ENCODE assay signal across 16 cellular contexts in genomic region chr4:79025170-79025569, GRCh38.
"Had no signal": no experiment of that assay in that cellular context is flagged by ENCODE, and none has a peak within 500 bp of the region (broad histone marks: within the 10 kb centered on the region; RNA-seq: fewer than 3 reads in every experiment).

No MANE protein-coding gene starts in this region.

- H3K27me3 ChIP-seq: transverse colon had no signal

- H3K27ac ChIP-seq: coronary artery, transverse colon had no signal

- DNase-seq: activated CD4-positive, alpha-beta T cell treated with anti-CD3 and anti-CD28 coated beads, Interleukin-2, amount 10 ng/mL, durations not matched to agents 7 days and 5 days; activated CD8-positive, alpha-beta T cell treated with anti-CD3 and anti-CD28 coated beads, Interleukin-2, amount 10 ng/mL, durations not matched to agents 7 days and 5 days; activated effector memory CD4-positive, alpha-beta T cell treated with Interleukin-2 at 50 U/mL for 16 hours; activated naive CD4-positive, alpha-beta T cell treated with anti-CD3 and anti-CD28 coated beads, Interleukin-2, amount 50 U/mL, for 16 hours; activated T-cell treated with anti-CD3 and anti-CD28 coated beads, Interleukin-2, amount 50 U/mL, for 4 hours; aorta; erythroblast; foreskin melanocyte; hypothalamus; islet precursor cell; mammary epithelial cell; nephron progenitor cell; nucleus accumbens; transverse colon had no signal

- H3K9me3 ChIP-seq: transverse colon had no signal

- ATAC-seq: activated CD4-positive, CD25-positive, alpha-beta regulatory T cell treated with anti-CD3 and anti-CD28 coated beads, Interleukin-2, amount 50 U/mL, for 24 hours; activated CD8-positive, alpha-beta T cell treated with anti-CD3 and anti-CD28 coated beads, Interleukin-2, amount 10 ng/mL, durations not matched to agents 7 days and 5 days; activated T-cell treated with anti-CD3 and anti-CD28 coated beads, Interleukin-2, amount 50 U/mL, for 4 hours had no signal

- H3K36me3 ChIP-seq: transverse colon had no signal

- H3K4me1 ChIP-seq: transverse colon had no signal

- H3K4me3 ChIP-seq: coronary artery, transverse colon had no signal
